Comparison of ENCODE assay signal across 6 cellular contexts in the genomic region with DNA sequence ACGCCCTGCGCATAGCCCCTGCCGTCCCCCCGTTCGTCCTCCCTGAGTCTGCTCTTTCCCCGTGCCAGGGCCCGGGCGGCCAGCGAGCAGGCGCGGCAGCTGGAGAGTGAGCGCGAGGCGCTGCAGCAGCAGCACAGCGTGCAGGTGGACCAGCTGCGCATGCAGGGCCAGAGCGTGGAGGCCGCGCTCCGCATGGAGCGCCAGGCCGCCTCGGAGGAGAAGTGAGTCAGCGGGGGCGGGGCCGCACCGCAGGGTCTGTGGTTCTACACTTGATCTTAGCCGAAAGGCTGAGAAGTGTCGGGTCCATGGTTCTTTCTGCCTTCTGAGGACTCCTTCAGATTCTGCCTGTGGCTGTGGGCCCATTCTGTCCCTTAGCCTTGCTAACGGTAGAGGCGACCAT. TPM values are rescaled to one million over a fixed set of nuclear protein-coding genes. Genes with fewer than 3 reads are reported as not detected.
"Had no signal": no experiment of that assay in that cellular context is flagged by ENCODE, and none has a peak within 500 bp of the region (broad histone marks: within the 10 kb centered on the region; RNA-seq: fewer than 3 reads in every experiment).

No MANE protein-coding gene starts in this region.

RNA-seq across cellular contexts. Expression of gene CTAG1A, which starts 24.6 kb away (rescaled TPM):
- total RNA-seq: M059J, PC-3, Peyer's patch, Right ventricle myocardium inferior, SJCRH30, SK-MEL-5 had no signal

RNA-seq across cellular contexts. Expression of gene CTAG1B, which starts 58.7 kb away (rescaled TPM):
- total RNA-seq: M059J, PC-3, Peyer's patch, Right ventricle myocardium inferior, SJCRH30, SK-MEL-5 had no signal
